Comparison of ENCODE assay signal across 19 cellular contexts in genomic region chr4:101183658-101184373, GRCh38.
DNase-seq lines count a peak whose midpoint lies in the region; FAIRE-seq and TF ChIP-seq lines count a peak whose summit lies in the region.
"Had no signal": no experiment of that assay in that cellular context is flagged by ENCODE, and none has a peak within 500 bp of the region (broad histone marks: within the 10 kb centered on the region; RNA-seq: fewer than 3 reads in every experiment).

No MANE protein-coding gene starts in this region.

- H3K9me3 Mint-ChIP-seq in astrocyte (ENCODE audit: unreplicated experiment) = peaks cover 8% of the 10 kb centered on the region
- H3K9me3 Mint-ChIP-seq: T-helper 1 cell treated with Interleukin-12 subunit alpha and Interleukin-12 subunit beta and Interleukin-4 antibody, amounts not matched to agents 30 μg/mL and 1 μg/mL, for 36 hours had no signal

- H3K4me1 ChIP-seq in astrocyte (ENCODE audit: insufficient read depth, low read length) = no peaks in the 10 kb centered on the region

- H3K79me2 ChIP-seq in astrocyte (ENCODE audit: insufficient read depth, low read length) = peaks cover 37% of the 10 kb centered on the region

- peak; percentile 45 for FAIRE-seq in astrocyte (lab: Jason Lieb, UNC)

- H3K36me3 ChIP-seq in astrocyte (ENCODE audit: insufficient read depth, low read length) = no peaks in the 10 kb centered on the region
- H3K36me3 ChIP-seq: gastrocnemius medialis, ovary had no signal

- no peak overlapping the region for H3K27ac Mint-ChIP-seq in astrocyte (ENCODE audit: unreplicated experiment)
- H3K27ac Mint-ChIP-seq: GM23338; T-helper 1 cell treated with Interleukin-12 subunit alpha and Interleukin-12 subunit beta and Interleukin-4 antibody, amounts not matched to agents 30 μg/mL and 1 μg/mL, for 36 hours had no signal

- no peak overlapping the region for H3K4me3 ChIP-seq in astrocyte (ENCODE audit: insufficient read depth, low read depth, low read length)
- H3K4me3 ChIP-seq: gastrocnemius medialis, GM23338, ovary had no signal

- H3K9ac ChIP-seq in astrocyte (ENCODE audit: low read length) = no peak overlapping the region
- H3K9ac ChIP-seq: KMS-11 had no signal

- peaks cover 12% of the 10 kb centered on the region for H3K4me1 Mint-ChIP-seq in astrocyte (ENCODE audit: low read depth, unreplicated experiment)

- no peaks in the 10 kb centered on the region for H3K27me3 Mint-ChIP-seq in astrocyte (ENCODE audit: low read depth, unreplicated experiment)

- no peaks in the 10 kb centered on the region for H3K27me3 ChIP-seq in astrocyte (ENCODE audit: insufficient read depth, low read length)
- H3K27me3 ChIP-seq: gastrocnemius medialis, ovary had no signal

- DNase-seq in ELR (ENCODE audit: low read depth) = peak; percentile 68
- peak; percentile 48 for DNase-seq in HT1080 (ENCODE audit: low read depth)
- peak; percentile 36 for DNase-seq in astrocyte (ENCODE audit: low read depth)
- peak; percentile 75 for DNase-seq in kidney tubule cell (ENCODE audit: low spot score)
- no peak for DNase-seq in hepatic stellate cell (ENCODE audit: low spot score)
- DNase-seq in central memory CD4-positive, alpha-beta T cell = no peak
- DNase-seq in KG1 (lab: John Stamatoyannopoulos, UW) = no peak
- DNase-seq in NCI-H526 treated with DMSO at 0.1 percent for 48 hours (lab: John Stamatoyannopoulos, UW) = no peak
- DNase-seq: activated effector memory CD4-positive, alpha-beta T cell treated with anti-CD3 and anti-CD28 coated beads, Interleukin-2, amount 50 U/mL, for 16 hours; DND-41; gastrocnemius medialis; NCI-H1436; ovary; SHP77 treated with DMSO at 0.1 percent for 48 hours; stimulated activated CD4-positive, alpha-beta T cell treated with anti-CD3 and anti-CD28 coated beads, Interleukin-4, amount 100 ng/mL, for 1 hour; substantia nigra had no signal

- no peak overlapping the region for H3K4me3 Mint-ChIP-seq in astrocyte (ENCODE audit: unreplicated experiment)
- H3K4me3 Mint-ChIP-seq: GM23338; T-helper 1 cell treated with Interleukin-12 subunit alpha and Interleukin-12 subunit beta and Interleukin-4 antibody, amounts not matched to agents 30 μg/mL and 1 μg/mL, for 36 hours had no signal

- no peak for TF ChIP-seq CTCF in astrocyte (IDR thresholded peaks at IDR 0.05; ENCODE audit: insufficient read depth, low read depth, low read length)

- no peaks in the 10 kb centered on the region for H3K9me3 ChIP-seq in astrocyte (ENCODE audit: insufficient read depth, low read depth, low read length)
- H3K9me3 ChIP-seq: gastrocnemius medialis, ovary had no signal

- H3K27ac ChIP-seq in astrocyte (ENCODE audit: low read depth, low read length) = no peak overlapping the region
- H3K27ac ChIP-seq: gastrocnemius medialis, KMS-11, ovary had no signal

- H3K36me3 Mint-ChIP-seq in astrocyte (ENCODE audit: low read depth, unreplicated experiment) = peaks cover 14% of the 10 kb centered on the region

- peak overlapping the region; percentile 15 for H3K4me2 ChIP-seq in astrocyte (ENCODE audit: low read length)
- H3K4me2 ChIP-seq: GM23338, KMS-11 had no signal

- H4K20me1 ChIP-seq in astrocyte (ENCODE audit: insufficient read depth, low read length) = peaks cover 16% of the 10 kb centered on the region

- no peak overlapping the region for H2AFZ ChIP-seq in astrocyte (ENCODE audit: low read depth, low read length)
- H2AFZ ChIP-seq: GM23338 had no signal

Comparison
In these comparisons a context has a peak if more than half of its experiments do, and no peak if none do; other contexts are left out.
1. DNase-seq: peak in ELR (single experiment), HT1080 (single experiment), astrocyte (single experiment) and kidney tubule cell (single experiment); none in hepatic stellate cell (single experiment), central memory CD4-positive, alpha-beta T cell (single experiment), KG1 (single experiment) and NCI-H526 treated with DMSO at 0.1 percent for 48 hours (single experiment).